8 cellular contexts compared by ENCODE assay signal in the genomic region with DNA sequence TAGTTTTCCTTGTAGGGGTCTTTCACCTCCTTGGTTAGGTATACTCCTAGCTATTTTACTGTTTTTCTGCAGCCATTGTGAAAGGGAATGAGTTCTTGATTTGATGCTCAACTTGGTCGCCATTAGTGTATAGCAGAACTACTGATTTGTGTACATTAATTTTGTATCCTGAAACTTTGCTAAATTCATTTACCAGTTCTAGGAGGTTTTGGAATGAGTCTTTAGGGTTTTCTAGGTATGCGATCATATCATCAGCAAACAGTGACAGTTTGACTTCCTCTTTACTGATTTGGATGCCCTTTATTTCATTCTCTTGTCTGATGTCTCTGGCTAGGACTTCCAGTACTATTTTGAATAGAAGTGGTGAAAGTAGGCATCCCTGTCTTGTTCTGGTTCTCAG. TPM values are rescaled to one million over a fixed set of nuclear protein-coding genes. Genes with fewer than 3 reads are reported as not detected.
DNase-seq lines count a peak whose midpoint lies in the region; ATAC-seq, FAIRE-seq and TF ChIP-seq lines count a peak whose summit lies in the region.
"Not testable (repeated sequence)": the region's sequence is repeated elsewhere in the genome, so short reads cannot be mapped to it uniquely, and the experiment has no call there.

No MANE protein-coding gene starts in this region.

- WGBS in liver = 90% methylated on average over 2 of the region's 2 CpGs

- H3K9ac ChIP-seq in liver (ENCODE audit: low read depth in 1 of 2, low read length in 2 of 2) = not testable (repeated sequence)

- CTCF ChIA-PET in activated CD4-positive, alpha-beta memory T cell treated with anti-CD3 and anti-CD28 coated beads, Interleukin-2, amount 10 ng/mL, durations not matched to agents 7 days and 5 days (lab: Charles Lee) = not testable (repeated sequence)

- peak in 1 of 3 donors; percentile 11 for DNase-seq in CD4-positive, CD25-positive, alpha-beta regulatory T cell
- DNase-seq in GM19239 (ENCODE audit: insufficient read length, low spot score); T-helper 2 cell treated with Interferon-gamma antibody and Interleukin-4, amounts not matched to agents 5 μg/mL and 100 μg/mL, for 36 hours (ENCODE audit: low spot score); activated CD4-positive, alpha-beta memory T cell treated with anti-CD3 and anti-CD28 coated beads, Interleukin-2, amount 10 ng/mL, durations not matched to agents 7 days and 5 days; activated T-helper 1 cell treated with anti-CD3 and anti-CD28 coated beads, Interleukin-12 subunit alpha, Interleukin-12 subunit beta, Interleukin-2, Interleukin-4 antibody, amounts not matched to agents 30 ng/mL and 10 ng/mL and 1 ng/mL, durations not matched to agents 14 hours and 24 hours and 36 hours (ENCODE audit: low spot score); stimulated activated naive CD8-positive, alpha-beta T cell treated with anti-CD3 and anti-CD28 coated beads, Interleukin-15, amount 100 ng/mL, for 72 hours: not testable (repeated sequence)

- peaks cover 15% of the 10 kb centered on the region for H3K36me3 ChIP-seq in CD4-positive, CD25-positive, alpha-beta regulatory T cell (ENCODE audit: control insufficient read depth, insufficient read depth, low read length)
- H3K36me3 ChIP-seq in liver (ENCODE audit: control insufficient read depth in 4 of 4, insufficient read depth in 3 of 4, low read depth in 1 of 4, low read length in 3 of 4) = not testable (repeated sequence)

- peak overlapping the region in 2 of 4 donors; percentile 29 to 47 for H3K4me3 Mint-ChIP-seq in CD4-positive, CD25-positive, alpha-beta regulatory T cell
- H3K4me3 Mint-ChIP-seq in T-helper 2 cell treated with Interferon-gamma antibody and Interleukin-4, amounts not matched to agents 5 μg/mL and 100 μg/mL, for 36 hours = peak overlapping the region; percentile 61
- H3K4me3 Mint-ChIP-seq in activated CD4-positive, alpha-beta memory T cell treated with anti-CD3 and anti-CD28 coated beads, Interleukin-2, amount 10 ng/mL, durations not matched to agents 7 days and 5 days; activated naive CD8-positive, alpha-beta T cell: not testable (repeated sequence)
- H3K4me3 Mint-ChIP-seq in activated T-helper 1 cell treated with anti-CD3 and anti-CD28 coated beads, Interleukin-12 subunit alpha, Interleukin-12 subunit beta, Interleukin-2, Interleukin-4 antibody, amounts not matched to agents 30 ng/mL and 10 ng/mL and 1 ng/mL, durations not matched to agents 14 hours and 24 hours and 36 hours = peak overlapping the region; percentile 70
- peak overlapping the region; percentile 29 to 69 for H3K4me3 Mint-ChIP-seq in stimulated activated naive CD8-positive, alpha-beta T cell treated with anti-CD3 and anti-CD28 coated beads, Interleukin-15, amount 100 ng/mL, for 72 hours

- TF ChIP-seq RAD21 in liver (IDR thresholded peaks at IDR 0.05) = not testable (repeated sequence)

- POLR2A ChIA-PET in activated CD4-positive, alpha-beta memory T cell treated with anti-CD3 and anti-CD28 coated beads, Interleukin-2, amount 10 ng/mL, durations not matched to agents 7 days and 5 days (lab: Charles Lee) = interaction anchor here (0.7 to 1.6 kb wide), 2 partner anchors 20 to 51 kb away, joined by 3 to 7 read pairs; a partner anchor contains a TSS

- H3K27me3 ChIP-seq in CD4-positive, CD25-positive, alpha-beta regulatory T cell (ENCODE audit: control insufficient read depth, insufficient read depth, low read length); liver (ENCODE audit: control insufficient read depth in 4 of 4, insufficient read depth in 4 of 4, low read length in 3 of 4): not testable (repeated sequence)

- peak; percentile 21 for FAIRE-seq in GM19239 (lab: Jason Lieb, UNC)

- not testable (repeated sequence) for H3K27me3 Mint-ChIP-seq in CD4-positive, CD25-positive, alpha-beta regulatory T cell; T-helper 2 cell treated with Interferon-gamma antibody and Interleukin-4, amounts not matched to agents 5 μg/mL and 100 μg/mL, for 36 hours (ENCODE audit: low read depth); activated CD4-positive, alpha-beta memory T cell treated with anti-CD3 and anti-CD28 coated beads, Interleukin-2, amount 10 ng/mL, durations not matched to agents 7 days and 5 days; activated T-helper 1 cell treated with anti-CD3 and anti-CD28 coated beads, Interleukin-12 subunit alpha, Interleukin-12 subunit beta, Interleukin-2, Interleukin-4 antibody, amounts not matched to agents 30 ng/mL and 10 ng/mL and 1 ng/mL, durations not matched to agents 14 hours and 24 hours and 36 hours (ENCODE audit: insufficient read depth); activated naive CD8-positive, alpha-beta T cell; stimulated activated naive CD8-positive, alpha-beta T cell treated with anti-CD3 and anti-CD28 coated beads, Interleukin-15, amount 100 ng/mL, for 72 hours

- not testable (repeated sequence) for H3K9me3 Mint-ChIP-seq in CD4-positive, CD25-positive, alpha-beta regulatory T cell; activated naive CD8-positive, alpha-beta T cell (ENCODE audit: low read depth)
- peaks cover 62% of the 10 kb centered on the region for H3K9me3 Mint-ChIP-seq in T-helper 2 cell treated with Interferon-gamma antibody and Interleukin-4, amounts not matched to agents 5 μg/mL and 100 μg/mL, for 36 hours
- H3K9me3 Mint-ChIP-seq in activated CD4-positive, alpha-beta memory T cell treated with anti-CD3 and anti-CD28 coated beads, Interleukin-2, amount 10 ng/mL, durations not matched to agents 7 days and 5 days = peaks cover 30% of the 10 kb centered on the region
- peaks cover 32% of the 10 kb centered on the region for H3K9me3 Mint-ChIP-seq in activated T-helper 1 cell treated with anti-CD3 and anti-CD28 coated beads, Interleukin-12 subunit alpha, Interleukin-12 subunit beta, Interleukin-2, Interleukin-4 antibody, amounts not matched to agents 30 ng/mL and 10 ng/mL and 1 ng/mL, durations not matched to agents 14 hours and 24 hours and 36 hours
- peaks cover 31 to 33% of the 10 kb centered on the region in 2 donors for H3K9me3 Mint-ChIP-seq in stimulated activated naive CD8-positive, alpha-beta T cell treated with anti-CD3 and anti-CD28 coated beads, Interleukin-15, amount 100 ng/mL, for 72 hours

- not testable (repeated sequence) for H3K4me1 ChIP-seq in CD4-positive, CD25-positive, alpha-beta regulatory T cell (ENCODE audit: control insufficient read depth, insufficient read depth, low read length, poor library complexity, severe bottlenecking); liver (ENCODE audit: control insufficient read depth in 4 of 4, insufficient read depth in 4 of 4, low read length in 3 of 4)

- not testable (repeated sequence) for ATAC-seq in CD4-positive, CD25-positive, alpha-beta regulatory T cell (ENCODE audit: low read depth in 2 of 2)
- ATAC-seq in stimulated activated naive CD8-positive, alpha-beta T cell treated with anti-CD3 and anti-CD28 coated beads, Interleukin-15, amount 100 ng/mL, for 72 hours = peak; percentile 52

- H3K27ac Mint-ChIP-seq in CD4-positive, CD25-positive, alpha-beta regulatory T cell = peak overlapping the region in 2 of 3 donors; percentile 36 to 67
- peak overlapping the region; percentile 83 for H3K27ac Mint-ChIP-seq in T-helper 2 cell treated with Interferon-gamma antibody and Interleukin-4, amounts not matched to agents 5 μg/mL and 100 μg/mL, for 36 hours
- H3K27ac Mint-ChIP-seq in activated CD4-positive, alpha-beta memory T cell treated with anti-CD3 and anti-CD28 coated beads, Interleukin-2, amount 10 ng/mL, durations not matched to agents 7 days and 5 days = peak overlapping the region; percentile 71
- peak overlapping the region; percentile 76 for H3K27ac Mint-ChIP-seq in activated T-helper 1 cell treated with anti-CD3 and anti-CD28 coated beads, Interleukin-12 subunit alpha, Interleukin-12 subunit beta, Interleukin-2, Interleukin-4 antibody, amounts not matched to agents 30 ng/mL and 10 ng/mL and 1 ng/mL, durations not matched to agents 14 hours and 24 hours and 36 hours
- peak overlapping the region; percentile 75 for H3K27ac Mint-ChIP-seq in activated naive CD8-positive, alpha-beta T cell
- peak overlapping the region in 1 of 2 donors; percentile 93 for H3K27ac Mint-ChIP-seq in stimulated activated naive CD8-positive, alpha-beta T cell treated with anti-CD3 and anti-CD28 coated beads, Interleukin-15, amount 100 ng/mL, for 72 hours

- H3K27ac ChIP-seq in CD4-positive, CD25-positive, alpha-beta regulatory T cell (ENCODE audit: insufficient read depth, low read length, poor library complexity, severe bottlenecking) = not testable (repeated sequence)
- peak overlapping the region; percentile 16 to 25 for H3K27ac ChIP-seq in liver (ENCODE audit: low read depth in 1 of 2, low read length in 2 of 2)

- not testable (repeated sequence) for TF ChIP-seq CTCF in liver (IDR thresholded peaks at IDR 0.05; ENCODE audit: low read depth, low read length, missing input control)

- peaks cover 41% of the 10 kb centered on the region for H3K36me3 Mint-ChIP-seq in CD4-positive, CD25-positive, alpha-beta regulatory T cell
- H3K36me3 Mint-ChIP-seq in T-helper 2 cell treated with Interferon-gamma antibody and Interleukin-4, amounts not matched to agents 5 μg/mL and 100 μg/mL, for 36 hours (ENCODE audit: low read depth) = peaks cover 78% of the 10 kb centered on the region
- H3K36me3 Mint-ChIP-seq in activated CD4-positive, alpha-beta memory T cell treated with anti-CD3 and anti-CD28 coated beads, Interleukin-2, amount 10 ng/mL, durations not matched to agents 7 days and 5 days (ENCODE audit: low read depth) = peaks cover 71% of the 10 kb centered on the region
- peaks cover 56% of the 10 kb centered on the region for H3K36me3 Mint-ChIP-seq in activated T-helper 1 cell treated with anti-CD3 and anti-CD28 coated beads, Interleukin-12 subunit alpha, Interleukin-12 subunit beta, Interleukin-2, Interleukin-4 antibody, amounts not matched to agents 30 ng/mL and 10 ng/mL and 1 ng/mL, durations not matched to agents 14 hours and 24 hours and 36 hours (ENCODE audit: low read depth)
- H3K36me3 Mint-ChIP-seq in activated naive CD8-positive, alpha-beta T cell = peaks cover 40% of the 10 kb centered on the region

- intact Hi-C loops in activated T-helper 1 cell treated with anti-CD3 and anti-CD28 coated beads, Interleukin-12 subunit alpha, Interleukin-12 subunit beta, Interleukin-2, Interleukin-4 antibody, amounts not matched to agents 30 ng/mL and 10 ng/mL and 1 ng/mL, durations not matched to agents 14 hours and 24 hours and 36 hours (cut with micrococcal nuclease) = loop anchor here (1.0 to 5.0 kb wide), 8 partner anchors 20 to 385 kb away; a partner anchor contains a TSS

- not testable (repeated sequence) for H3K9me3 ChIP-seq in CD4-positive, CD25-positive, alpha-beta regulatory T cell (ENCODE audit: control insufficient read depth in 2 of 2, low read length in 2 of 2); liver (ENCODE audit: control insufficient read depth in 4 of 4, low read length in 3 of 4)

- not testable (repeated sequence) for H3K4me3 ChIP-seq in CD4-positive, CD25-positive, alpha-beta regulatory T cell (ENCODE audit: low read depth, low read length); liver (ENCODE audit: low read depth in 1 of 3, low read length in 3 of 3)

- peaks cover 34 to 45% (median 40%) of the 10 kb centered on the region in 4 donors for H3K4me1 Mint-ChIP-seq in CD4-positive, CD25-positive, alpha-beta regulatory T cell
- H3K4me1 Mint-ChIP-seq in T-helper 2 cell treated with Interferon-gamma antibody and Interleukin-4, amounts not matched to agents 5 μg/mL and 100 μg/mL, for 36 hours (ENCODE audit: low read depth) = peaks cover 40% of the 10 kb centered on the region
- H3K4me1 Mint-ChIP-seq in activated CD4-positive, alpha-beta memory T cell treated with anti-CD3 and anti-CD28 coated beads, Interleukin-2, amount 10 ng/mL, durations not matched to agents 7 days and 5 days = peaks cover 41% of the 10 kb centered on the region
- H3K4me1 Mint-ChIP-seq in activated T-helper 1 cell treated with anti-CD3 and anti-CD28 coated beads, Interleukin-12 subunit alpha, Interleukin-12 subunit beta, Interleukin-2, Interleukin-4 antibody, amounts not matched to agents 30 ng/mL and 10 ng/mL and 1 ng/mL, durations not matched to agents 14 hours and 24 hours and 36 hours (ENCODE audit: low read depth) = peaks cover 54% of the 10 kb centered on the region
- peaks cover 35% of the 10 kb centered on the region for H3K4me1 Mint-ChIP-seq in activated naive CD8-positive, alpha-beta T cell (ENCODE audit: low read depth)
- peaks cover 37% of the 10 kb centered on the region for H3K4me1 Mint-ChIP-seq in stimulated activated naive CD8-positive, alpha-beta T cell treated with anti-CD3 and anti-CD28 coated beads, Interleukin-15, amount 100 ng/mL, for 72 hours

RNA-seq across cellular contexts. Expression of a gene that starts 51.9 kb away (rescaled TPM):
- 77.1 TPM for total RNA-seq in CD4-positive, CD25-positive, alpha-beta regulatory T cell
- 10 to 100 TPM in 1 of 4 donors, 1 to 10 TPM in 3; 6.9 to 10.7 (median 8.5) TPM for polyA plus RNA-seq in CD4-positive, CD25-positive, alpha-beta regulatory T cell
- total RNA-seq in activated CD4-positive, alpha-beta memory T cell treated with anti-CD3 and anti-CD28 coated beads, Interleukin-2, amount 10 ng/mL, durations not matched to agents 7 days and 5 days = 10 to 100 TPM; 56.5 to 56.6 TPM
- total RNA-seq in activated T-helper 1 cell treated with anti-CD3 and anti-CD28 coated beads, Interleukin-12 subunit alpha, Interleukin-12 subunit beta, Interleukin-2, Interleukin-4 antibody, amounts not matched to agents 30 ng/mL and 10 ng/mL and 1 ng/mL, durations not matched to agents 14 hours and 24 hours and 36 hours = 39.6 and 42.9 TPM in 2 replicates
- total RNA-seq in liver = 10 to 100 TPM; 23.9 to 39.1 TPM
- polyA plus RNA-seq in liver = 1 to 10 TPM; 9.2 to 9.8 TPM
